ENCODE assay signal across 21 cellular contexts in the genomic region with DNA sequence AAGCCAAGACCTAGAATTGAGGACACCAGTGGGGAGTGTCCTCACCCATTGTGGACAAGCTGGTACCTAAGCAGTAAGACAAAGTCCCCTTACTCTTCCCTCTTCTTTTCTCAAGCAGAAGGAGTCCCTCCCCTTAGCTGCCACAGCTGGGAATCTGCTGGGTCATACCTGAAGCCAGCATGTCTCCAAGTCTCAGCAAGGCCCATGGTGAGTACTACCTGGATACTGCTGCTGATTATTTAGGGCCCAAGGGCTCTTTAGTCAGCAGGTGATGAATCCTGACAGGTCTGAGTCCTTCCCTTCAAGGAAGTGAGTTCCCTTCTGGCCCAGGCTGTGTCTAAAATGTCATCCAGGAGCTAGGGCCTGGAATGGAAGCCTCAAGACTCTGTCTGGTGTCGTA.
"Had no signal": no experiment of that assay in that cellular context is flagged by ENCODE, and none has a peak within 500 bp of the region (broad histone marks: within the 10 kb centered on the region; RNA-seq: fewer than 3 reads in every experiment).

No MANE protein-coding gene starts in this region.

- DNase-seq: effector memory CD4-positive, alpha-beta T cell; foreskin melanocyte; head of caudate nucleus; hippocampal formation; kidney glomerular epithelial cell; midbrain; nucleus accumbens; ovary; sigmoid colon; stimulated activated CD4-positive, alpha-beta T cell treated with anti-CD3 and anti-CD28 coated beads, Interleukin-2, amount 100 ng/mL, for 24 hours; stimulated activated CD4-positive, alpha-beta T cell treated with anti-CD3 and anti-CD28 coated beads, Interleukin-4, amount 100 ng/mL, for 4 hours; stimulated activated naive B cell treated with anti-CD40 and anti-IgM and Interleukin-4, amounts not matched to agents 10 μg/mL and 1 μg/mL and 100 μg/mL, for 72 hours; stimulated activated naive CD8-positive, alpha-beta T cell treated with anti-CD3 and anti-CD28 coated beads, Interleukin-15, amount 100 ng/mL, for 72 hours; testis had no signal

- FAIRE-seq: endometrium had no signal

- H3K27ac ChIP-seq: neural progenitor cell, ovary, right atrium auricular region, sigmoid colon, testis, tibial nerve had no signal

- H3K36me3 ChIP-seq: neural progenitor cell, ovary, right atrium auricular region, sigmoid colon, tibial nerve had no signal

- H3K4me3 Mint-ChIP-seq: memory B cell; natural killer cell treated with Interleukin-12 subunit alpha and Interleukin-12 subunit beta and Interleukin-15 and Interleukin-18, amount 100 ng/mL, for 72 hours; neural progenitor cell; stimulated activated naive B cell treated with anti-CD40 and anti-IgM and Interleukin-4, amounts not matched to agents 10 μg/mL and 1 μg/mL and 100 μg/mL, for 72 hours; stimulated activated naive CD8-positive, alpha-beta T cell treated with anti-CD3 and anti-CD28 coated beads, Interleukin-15, amount 100 ng/mL, for 72 hours had no signal

- H3K27me3 Mint-ChIP-seq: stimulated activated naive B cell treated with anti-CD40 and anti-IgM and Interleukin-4, amounts not matched to agents 10 μg/mL and 1 μg/mL and 100 μg/mL, for 72 hours; stimulated activated naive CD8-positive, alpha-beta T cell treated with anti-CD3 and anti-CD28 coated beads, Interleukin-15, amount 100 ng/mL, for 72 hours had no signal

- H3K27ac Mint-ChIP-seq: memory B cell; natural killer cell treated with Interleukin-12 subunit alpha and Interleukin-12 subunit beta and Interleukin-15 and Interleukin-18, amount 100 ng/mL, for 72 hours; neural progenitor cell; stimulated activated naive B cell treated with anti-CD40 and anti-IgM and Interleukin-4, amounts not matched to agents 10 μg/mL and 1 μg/mL and 100 μg/mL, for 72 hours had no signal

- ATAC-seq: stimulated activated naive B cell treated with anti-CD40 and anti-IgM and Interleukin-4, amounts not matched to agents 10 μg/mL and 1 μg/mL and 100 μg/mL, for 72 hours; stimulated activated naive CD8-positive, alpha-beta T cell treated with anti-CD3 and anti-CD28 coated beads, Interleukin-15, amount 100 ng/mL, for 72 hours had no signal

- H3K4me3 ChIP-seq: neural progenitor cell, ovary, right atrium auricular region, sigmoid colon, skin epidermis, testis, tibial nerve had no signal

- H3K27me3 ChIP-seq: neural progenitor cell, ovary, right atrium auricular region, sigmoid colon, testis, tibial nerve had no signal

- H3K36me3 Mint-ChIP-seq: natural killer cell treated with Interleukin-12 subunit alpha and Interleukin-12 subunit beta and Interleukin-15 and Interleukin-18, amount 100 ng/mL, for 72 hours; neural progenitor cell had no signal

- H3K4me1 Mint-ChIP-seq: memory B cell had no signal

- H3K9me3 ChIP-seq: ovary, sigmoid colon, testis had no signal

- H3K4me1 ChIP-seq: neural progenitor cell had no signal
